1 cellular context compared by ENCODE assay signal in genomic region chr22:38012604-38013072, GRCh38.
TF ChIP-seq lines count a peak whose summit lies in the region.

No MANE protein-coding gene starts in this region.

TF ChIP-seq in HepG2, 621 proteins besides CTCF, POLR2A, EP300 and RAD21 (continues in another document):
- TF ChIP-seq ZZZ3 (CRISPR knock-in tag; IDR thresholded peaks at IDR 0.05; ENCODE audit: borderline replicate concordance) (no peak), MEF2D (CRISPR knock-in tag; IDR thresholded peaks at IDR 0.05) (peak; percentile 57; the same call in 1 of the 2 replicates), ZBTB38 (CRISPR knock-in tag; IDR thresholded peaks at IDR 0.05) (no peak), REL (CRISPR knock-in tag; conservative IDR thresholded peaks at IDR 0.05) (no peak), BHLHE40 (IDR thresholded peaks at IDR 0.05; ENCODE audit: low read length) (no peak), AFF4 (CRISPR knock-in tag; IDR thresholded peaks at IDR 0.05) (no peak), ZFP36L2 (CRISPR knock-in tag; IDR thresholded peaks at IDR 0.05) (no peak), HIVEP1 (CRISPR knock-in tag; IDR thresholded peaks at IDR 0.05) (no peak), U2AF1 (optimal IDR thresholded peaks at IDR 0.05; ENCODE audit: low read depth, low read length) (no peak), YY1 (IDR thresholded peaks at IDR 0.05; ENCODE audit: insufficient read depth, insufficient replicate concordance, low read depth, low read length) (no peak), ZNF337 (CRISPR knock-in tag; IDR thresholded peaks at IDR 0.05; ENCODE audit: borderline replicate concordance, low read depth) (no peak), ZNF7 (CRISPR knock-in tag; IDR thresholded peaks at IDR 0.05) (no peak), TFAP4 (IDR thresholded peaks at IDR 0.05; ENCODE audit: borderline replicate concordance, low read depth) (no peak), SAFB2 (CRISPR knock-in tag; IDR thresholded peaks at IDR 0.05; ENCODE audit: borderline replicate concordance, low read depth) (no peak), RBM22 (optimal IDR thresholded peaks at IDR 0.05; ENCODE audit: low read length) (no peak), CAMTA2 (CRISPR knock-in tag; IDR thresholded peaks at IDR 0.05; ENCODE audit: borderline replicate concordance) (no peak), ZNF570 (CRISPR knock-in tag; IDR thresholded peaks at IDR 0.05; ENCODE audit: borderline replicate concordance) (no peak), HDAC2 (CRISPR knock-in tag; IDR thresholded peaks at IDR 0.05) (peak; percentile 54; the same call in 1 of the 2 replicates), CEBPB (IDR thresholded peaks at IDR 0.05; ENCODE audit: borderline replicate concordance, low read depth, low read length) (no peak), SNRNP70 (IDR thresholded peaks at IDR 0.05; ENCODE audit: low read depth, low read length) (no peak), MXD4 (CRISPR knock-in tag; IDR thresholded peaks at IDR 0.05) (0 out of 2 replicates have a peak, but pooled peaks have one; percentile 6), POLR2AphosphoS5 (IDR thresholded peaks at IDR 0.05; ENCODE audit: low read depth, low read length) (no peak), ZNF354B (CRISPR knock-in tag; IDR thresholded peaks at IDR 0.05) (no peak), ZNF432 (CRISPR knock-in tag; IDR thresholded peaks at IDR 0.05; ENCODE audit: borderline replicate concordance) (no peak), ZNF350 (CRISPR knock-in tag; IDR thresholded peaks at IDR 0.05; ENCODE audit: borderline replicate concordance, low read depth) (no peak), KLF15 (CRISPR knock-in tag; IDR thresholded peaks at IDR 0.05; ENCODE audit: borderline replicate concordance) (no peak), JUN (CRISPR knock-in tag; IDR thresholded peaks at IDR 0.05) (no peak), TOE1 (CRISPR knock-in tag; IDR thresholded peaks at IDR 0.05) (no peak), ZGPAT (CRISPR knock-in tag; IDR thresholded peaks at IDR 0.05) (peak; percentile 57; the same call in 1 of the 2 replicates), KLF11 (CRISPR knock-in tag; IDR thresholded peaks at IDR 0.05) (no peak), ZFY (CRISPR knock-in tag; IDR thresholded peaks at IDR 0.05) (no peak), ZKSCAN8 (CRISPR knock-in tag; IDR thresholded peaks at IDR 0.05; ENCODE audit: borderline replicate concordance) (no peak), KLF12 (CRISPR knock-in tag; IDR thresholded peaks at IDR 0.05; ENCODE audit: borderline replicate concordance) (no peak), ZMYM3 (CRISPR knock-in tag; IDR thresholded peaks at IDR 0.05) (no peak; the same call in 1 of the 2 replicates), ISL2 (CRISPR knock-in tag; IDR thresholded peaks at IDR 0.05) (0 out of 2 replicates have a peak, but pooled peaks have one; percentile 37), ZNF790 (CRISPR knock-in tag; IDR thresholded peaks at IDR 0.05; ENCODE audit: borderline replicate concordance) (no peak)
- TF ChIP-seq, protein P1, sequence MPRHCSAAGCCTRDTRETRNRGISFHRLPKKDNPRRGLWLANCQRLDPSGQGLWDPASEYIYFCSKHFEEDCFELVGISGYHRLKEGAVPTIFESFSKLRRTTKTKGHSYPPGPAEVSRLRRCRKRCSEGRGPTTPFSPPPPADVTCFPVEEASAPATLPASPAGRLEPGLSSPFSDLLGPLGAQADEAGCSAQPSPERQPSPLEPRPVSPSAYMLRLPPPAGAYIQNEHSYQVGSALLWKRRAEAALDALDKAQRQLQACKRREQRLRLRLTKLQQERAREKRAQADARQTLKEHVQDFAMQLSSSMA (CRISPR knock-in tag; IDR thresholded peaks at IDR 0.05): no peak
- TF ChIP-seq, protein P2, sequence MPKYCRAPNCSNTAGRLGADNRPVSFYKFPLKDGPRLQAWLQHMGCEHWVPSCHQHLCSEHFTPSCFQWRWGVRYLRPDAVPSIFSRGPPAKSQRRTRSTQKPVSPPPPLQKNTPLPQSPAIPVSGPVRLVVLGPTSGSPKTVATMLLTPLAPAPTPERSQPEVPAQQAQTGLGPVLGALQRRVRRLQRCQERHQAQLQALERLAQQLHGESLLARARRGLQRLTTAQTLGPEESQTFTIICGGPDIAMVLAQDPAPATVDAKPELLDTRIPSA (CRISPR knock-in tag; IDR thresholded peaks at IDR 0.05; ENCODE audit: borderline replicate concordance): no peak
- TF ChIP-seq, protein P3, sequence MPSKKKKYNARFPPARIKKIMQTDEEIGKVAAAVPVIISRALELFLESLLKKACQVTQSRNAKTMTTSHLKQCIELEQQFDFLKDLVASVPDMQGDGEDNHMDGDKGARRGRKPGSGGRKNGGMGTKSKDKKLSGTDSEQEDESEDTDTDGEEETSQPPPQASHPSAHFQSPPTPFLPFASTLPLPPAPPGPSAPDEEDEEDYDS (CRISPR knock-in tag; IDR thresholded peaks at IDR 0.05): peak; percentile 26; the same call in 1 of the 2 replicates
- TF ChIP-seq, protein P4, sequence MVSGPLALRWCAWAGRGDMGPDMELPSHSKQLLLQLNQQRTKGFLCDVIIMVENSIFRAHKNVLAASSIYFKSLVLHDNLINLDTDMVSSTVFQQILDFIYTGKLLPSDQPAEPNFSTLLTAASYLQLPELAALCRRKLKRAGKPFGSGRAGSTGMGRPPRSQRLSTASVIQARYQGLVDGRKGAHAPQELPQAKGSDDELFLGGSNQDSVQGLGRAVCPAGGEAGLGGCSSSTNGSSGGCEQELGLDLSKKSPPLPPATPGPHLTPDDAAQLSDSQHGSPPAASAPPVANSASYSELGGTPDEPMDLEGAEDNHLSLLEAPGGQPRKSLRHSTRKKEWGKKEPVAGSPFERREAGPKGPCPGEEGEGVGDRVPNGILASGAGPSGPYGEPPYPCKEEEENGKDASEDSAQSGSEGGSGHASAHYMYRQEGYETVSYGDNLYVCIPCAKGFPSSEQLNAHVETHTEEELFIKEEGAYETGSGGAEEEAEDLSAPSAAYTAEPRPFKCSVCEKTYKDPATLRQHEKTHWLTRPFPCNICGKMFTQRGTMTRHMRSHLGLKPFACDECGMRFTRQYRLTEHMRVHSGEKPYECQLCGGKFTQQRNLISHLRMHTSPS (CRISPR knock-in tag; IDR thresholded peaks at IDR 0.05; ENCODE audit: low read depth): no peak
- TF ChIP-seq, protein P5, sequence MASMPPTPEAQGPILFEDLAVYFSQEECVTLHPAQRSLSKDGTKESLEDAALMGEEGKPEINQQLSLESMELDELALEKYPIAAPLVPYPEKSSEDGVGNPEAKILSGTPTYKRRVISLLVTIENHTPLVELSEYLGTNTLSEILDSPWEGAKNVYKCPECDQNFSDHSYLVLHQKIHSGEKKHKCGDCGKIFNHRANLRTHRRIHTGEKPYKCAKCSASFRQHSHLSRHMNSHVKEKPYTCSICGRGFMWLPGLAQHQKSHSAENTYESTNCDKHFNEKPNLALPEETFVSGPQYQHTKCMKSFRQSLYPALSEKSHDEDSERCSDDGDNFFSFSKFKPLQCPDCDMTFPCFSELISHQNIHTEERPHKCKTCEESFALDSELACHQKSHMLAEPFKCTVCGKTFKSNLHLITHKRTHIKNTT (CRISPR knock-in tag; IDR thresholded peaks at IDR 0.05): no peak
- TF ChIP-seq, protein P6, sequence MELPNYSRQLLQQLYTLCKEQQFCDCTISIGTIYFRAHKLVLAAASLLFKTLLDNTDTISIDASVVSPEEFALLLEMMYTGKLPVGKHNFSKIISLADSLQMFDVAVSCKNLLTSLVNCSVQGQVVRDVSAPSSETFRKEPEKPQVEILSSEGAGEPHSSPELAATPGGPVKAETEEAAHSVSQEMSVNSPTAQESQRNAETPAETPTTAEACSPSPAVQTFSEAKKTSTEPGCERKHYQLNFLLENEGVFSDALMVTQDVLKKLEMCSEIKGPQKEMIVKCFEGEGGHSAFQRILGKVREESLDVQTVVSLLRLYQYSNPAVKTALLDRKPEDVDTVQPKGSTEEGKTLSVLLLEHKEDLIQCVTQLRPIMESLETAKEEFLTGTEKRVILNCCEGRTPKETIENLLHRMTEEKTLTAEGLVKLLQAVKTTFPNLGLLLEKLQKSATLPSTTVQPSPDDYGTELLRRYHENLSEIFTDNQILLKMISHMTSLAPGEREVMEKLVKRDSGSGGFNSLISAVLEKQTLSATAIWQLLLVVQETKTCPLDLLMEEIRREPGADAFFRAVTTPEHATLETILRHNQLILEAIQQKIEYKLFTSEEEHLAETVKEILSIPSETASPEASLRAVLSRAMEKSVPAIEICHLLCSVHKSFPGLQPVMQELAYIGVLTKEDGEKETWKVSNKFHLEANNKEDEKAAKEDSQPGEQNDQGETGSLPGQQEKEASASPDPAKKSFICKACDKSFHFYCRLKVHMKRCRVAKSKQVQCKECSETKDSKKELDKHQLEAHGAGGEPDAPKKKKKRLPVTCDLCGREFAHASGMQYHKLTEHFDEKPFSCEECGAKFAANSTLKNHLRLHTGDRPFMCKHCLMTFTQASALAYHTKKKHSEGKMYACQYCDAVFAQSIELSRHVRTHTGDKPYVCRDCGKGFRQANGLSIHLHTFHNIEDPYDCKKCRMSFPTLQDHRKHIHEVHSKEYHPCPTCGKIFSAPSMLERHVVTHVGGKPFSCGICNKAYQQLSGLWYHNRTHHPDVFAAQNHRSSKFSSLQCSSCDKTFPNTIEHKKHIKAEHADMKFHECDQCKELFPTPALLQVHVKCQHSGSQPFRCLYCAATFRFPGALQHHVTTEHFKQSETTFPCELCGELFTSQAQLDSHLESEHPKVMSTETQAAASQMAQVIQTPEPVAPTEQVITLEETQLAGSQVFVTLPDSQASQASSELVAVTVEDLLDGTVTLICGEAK (IDR thresholded peaks at IDR 0.05): no peak
- TF ChIP-seq, protein P6 (CRISPR knock-in tag; IDR thresholded peaks at IDR 0.05): no peak
- TF ChIP-seq, protein P7, sequence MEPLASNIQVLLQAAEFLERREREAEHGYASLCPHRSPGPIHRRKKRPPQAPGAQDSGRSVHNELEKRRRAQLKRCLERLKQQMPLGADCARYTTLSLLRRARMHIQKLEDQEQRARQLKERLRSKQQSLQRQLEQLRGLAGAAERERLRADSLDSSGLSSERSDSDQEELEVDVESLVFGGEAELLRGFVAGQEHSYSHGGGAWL (CRISPR knock-in tag; IDR thresholded peaks at IDR 0.05): no peak
